ENCODE assay signal across 22 cellular contexts in genomic region chr7:3682028-3682712, GRCh38.
"Had no signal": no experiment of that assay in that cellular context is flagged by ENCODE, and none has a peak within 500 bp of the region (broad histone marks: within the 10 kb centered on the region; RNA-seq: fewer than 3 reads in every experiment).

No MANE protein-coding gene starts in this region.

- H3K4me1 ChIP-seq: left lung had no signal

- H3K9me3 ChIP-seq: left lung, neutrophil had no signal

- H3K27ac Mint-ChIP-seq: activated naive CD8-positive, alpha-beta T cell treated with anti-CD3 and anti-CD28 coated beads, Interleukin-2, amount 10 ng/mL, durations not matched to agents 7 days and 5 days; immature natural killer cell; T-cell; type B pancreatic cell had no signal

- H3K27me3 ChIP-seq: left lung, neutrophil had no signal

- H3K27me3 Mint-ChIP-seq: type B pancreatic cell had no signal

- H3K9me3 Mint-ChIP-seq: activated naive CD8-positive, alpha-beta T cell treated with anti-CD3 and anti-CD28 coated beads, Interleukin-2, amount 10 ng/mL, durations not matched to agents 7 days and 5 days; immature natural killer cell; T-cell; type B pancreatic cell had no signal

- H3K4me1 Mint-ChIP-seq: activated naive CD8-positive, alpha-beta T cell treated with anti-CD3 and anti-CD28 coated beads, Interleukin-2, amount 10 ng/mL, durations not matched to agents 7 days and 5 days; immature natural killer cell; T-cell had no signal

- H3K4me3 ChIP-seq: coronary artery, left lung, SK-N-MC had no signal

- H3K36me3 ChIP-seq: left lung, neutrophil had no signal

- H3K4me3 Mint-ChIP-seq: activated naive CD8-positive, alpha-beta T cell treated with anti-CD3 and anti-CD28 coated beads, Interleukin-2, amount 10 ng/mL, durations not matched to agents 7 days and 5 days; immature natural killer cell; naive B cell; T-cell; type B pancreatic cell had no signal

- H3K36me3 Mint-ChIP-seq: activated naive CD8-positive, alpha-beta T cell treated with anti-CD3 and anti-CD28 coated beads, Interleukin-2, amount 10 ng/mL, durations not matched to agents 7 days and 5 days; immature natural killer cell; T-cell; type B pancreatic cell had no signal

- DNase-seq: activated CD4-positive, alpha-beta T cell treated with anti-CD3 and anti-CD28 coated beads for 1 hour; activated CD4-positive, alpha-beta T cell treated with anti-CD3 and anti-CD28 coated beads, Interleukin-2, amount 50 U/mL, for 48 hours; activated gamma-delta T cell treated with Interleukin-2 at 50 U/mL for 16 hours; activated naive CD8-positive, alpha-beta T cell treated with anti-CD3 and anti-CD28 coated beads, Interleukin-2, amount 10 ng/mL, durations not matched to agents 7 days and 5 days; activated T-cell treated with anti-CD3 and anti-CD28 coated beads, Interleukin-2, amount 50 U/mL, for 48 hours; effector CD8-positive, alpha-beta T cell; erythroblast; foreskin fibroblast; glutamatergic neuron; immature natural killer cell; left lung; midbrain; naive B cell; stimulated activated CD4-positive, alpha-beta T cell treated with anti-CD3 and anti-CD28 coated beads, Interleukin-2, amount 100 ng/mL, for 48 hours; stimulated activated naive CD4-positive, alpha-beta T cell treated with Interleukin-2 at 50 U/mL for 16 hours; T-cell; T1000 had no signal

- H3K27ac ChIP-seq: coronary artery, left lung, neutrophil, SK-N-MC had no signal

- ATAC-seq: left lung, sciatic nerve, T-cell had no signal
